Comparison of ENCODE assay signal across 8 cellular contexts in the genomic region with DNA sequence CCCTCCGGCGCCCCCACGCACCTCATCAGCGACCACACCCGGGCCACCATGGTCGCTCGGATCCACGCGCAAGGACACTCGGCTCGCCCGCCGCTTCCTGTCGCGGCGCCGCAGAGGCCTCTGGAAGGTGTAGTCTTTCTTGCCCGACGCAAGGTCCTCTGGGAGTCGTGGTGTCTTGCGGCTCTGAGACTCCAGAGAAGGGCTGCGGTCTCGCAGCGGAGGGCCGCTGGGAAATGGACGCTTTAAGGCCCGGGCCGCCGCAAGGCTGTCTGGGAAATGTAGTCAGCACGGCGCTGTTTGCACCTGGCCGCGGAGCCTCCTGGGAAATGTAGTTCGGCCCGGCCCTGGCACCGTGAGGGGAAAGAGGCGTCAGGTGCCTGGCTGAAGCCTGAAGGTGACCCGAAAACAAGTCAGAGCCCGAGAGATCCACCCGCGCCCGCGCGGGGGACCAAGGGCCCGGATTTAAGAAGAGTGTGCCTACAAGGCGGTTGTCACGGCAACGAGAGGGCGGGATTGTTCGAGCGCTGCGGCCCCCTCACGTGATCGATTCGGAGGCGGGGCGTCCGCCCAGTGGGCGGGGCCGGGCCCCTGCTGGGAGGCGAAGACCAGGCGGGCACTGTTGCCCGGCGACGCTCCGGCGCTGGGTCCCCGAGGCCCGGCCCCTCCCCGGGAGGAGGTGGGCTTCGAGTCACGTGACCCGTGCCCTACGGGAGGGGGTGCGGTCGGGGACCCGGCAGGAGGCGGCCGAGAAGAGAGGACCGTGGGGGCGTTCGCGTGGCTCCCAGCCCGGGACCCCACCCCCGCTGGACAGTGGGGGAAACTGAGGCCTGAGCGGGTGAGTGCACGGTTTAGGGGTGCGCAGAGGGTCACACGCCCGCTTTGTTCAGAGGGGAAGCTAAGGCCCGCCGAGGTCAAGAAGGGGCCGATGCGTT. TPM values are rescaled to one million over a fixed set of nuclear protein-coding genes. Genes with fewer than 3 reads are reported as not detected.
A peak's percentile ranks its signal among the peaks of the same experiment; 100 is the strongest.
DNase-seq lines count a peak whose midpoint lies in the region; ATAC-seq, FAIRE-seq and TF ChIP-seq lines count a peak whose summit lies in the region.

A gene with protein sequence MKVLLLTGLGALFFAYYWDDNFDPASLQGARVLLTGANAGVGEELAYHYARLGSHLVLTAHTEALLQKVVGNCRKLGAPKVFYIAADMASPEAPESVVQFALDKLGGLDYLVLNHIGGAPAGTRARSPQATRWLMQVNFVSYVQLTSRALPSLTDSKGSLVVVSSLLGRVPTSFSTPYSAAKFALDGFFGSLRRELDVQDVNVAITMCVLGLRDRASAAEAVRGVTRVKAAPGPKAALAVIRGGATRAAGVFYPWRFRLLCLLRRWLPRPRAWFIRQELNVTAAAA (plus strand): TSS at position 591 of the 932 bp plus-strand sequence. CDS start 3,806 bp downstream, outside the sequence.
Gene MICOS13 (minus strand): TSS at position 80 of the 932 bp plus-strand sequence. CDS start 30 bp downstream, at position 50.

- H3K27me3 ChIP-seq in astrocyte (ENCODE audit: insufficient read depth, low read length) = no peaks in the 10 kb centered on the region
- no peaks in the 10 kb centered on the region for H3K27me3 ChIP-seq in rectal smooth muscle tissue (ENCODE audit: control insufficient read depth, insufficient read depth, low read length)
- H3K27me3 ChIP-seq in aorta (ENCODE audit: control insufficient read depth in 1 of 2, insufficient read depth in 2 of 2, low read length in 1 of 2) = no peaks in the 10 kb centered on the region

- H2AFZ ChIP-seq in astrocyte (ENCODE audit: low read depth, low read length) = peak within 1 kb of the TSS; percentile 78

- peak; percentile 88 for ATAC-seq in GM18498 (IDR thresholded peaks at IDR 0.05; ENCODE audit: unreplicated experiment)
- ATAC-seq in HG02938 (IDR thresholded peaks at IDR 0.05; ENCODE audit: unreplicated experiment) = peak; percentile 86
- ATAC-seq in aorta (ENCODE audit: low FRiP score) = peak; percentile 98

- H3K9ac ChIP-seq in astrocyte (ENCODE audit: low read length) = peak within 1 kb of the TSS; percentile 95
- H3K9ac ChIP-seq in rectal smooth muscle tissue (ENCODE audit: low read length) = peak within 1 kb of the TSS; percentile 96

- 1% methylated on average over 88 to 94 of the region's 94 CpGs for WGBS in aorta, 2 donors

- H3K4me1 Mint-ChIP-seq in T-helper 2 cell treated with Interferon-gamma antibody and Interleukin-4, amounts not matched to agents 5 μg/mL and 100 μg/mL, for 36 hours (ENCODE audit: low read depth) = peaks cover 16% of the 10 kb centered on the region
- peaks cover 4% of the 10 kb centered on the region for H3K4me1 Mint-ChIP-seq in astrocyte (ENCODE audit: low read depth, unreplicated experiment)

- H3K27ac ChIP-seq in astrocyte (ENCODE audit: low read depth, low read length) = peak within 1 kb of the TSS; percentile 75
- peak within 1 kb of the TSS; percentile 89 for H3K27ac ChIP-seq in rectal smooth muscle tissue (ENCODE audit: low read depth, low read length)
- peak within 1 kb of the TSS in 1 of 2 donors; percentile 60 for H3K27ac ChIP-seq in aorta (ENCODE audit: low read depth in 1 of 2, low read length in 2 of 2)

- H3K9me3 ChIP-seq in astrocyte (ENCODE audit: insufficient read depth, low read depth, low read length) (no peaks in the 10 kb centered on the region), aorta (ENCODE audit: control insufficient read depth, low read length) (no peaks in the 10 kb centered on the region)

- intact Hi-C loops in aorta (cut with DNase I) = loop anchor here in 1 of 2 donors (5.0 kb wide), 2 partner anchors 58 to 1062 kb away; partner anchors contain the start of genes SAFB and SAFB2

- TF ChIP-seq CTCF in astrocyte (IDR thresholded peaks at IDR 0.05; ENCODE audit: insufficient read depth, low read depth, low read length) = no peak

- peaks cover 12% of the 10 kb centered on the region for H3K79me2 ChIP-seq in astrocyte (ENCODE audit: insufficient read depth, low read length)

- H3K36me3 ChIP-seq in astrocyte (ENCODE audit: insufficient read depth, low read length) (no peaks in the 10 kb centered on the region), rectal smooth muscle tissue (ENCODE audit: control insufficient read depth, insufficient read depth, low read length) (no peaks in the 10 kb centered on the region), aorta (ENCODE audit: control insufficient read depth in 1 of 2, insufficient read depth in 2 of 2, low read length in 1 of 2) (no peaks in the 10 kb centered on the region)

- H3K4me1 ChIP-seq in astrocyte (ENCODE audit: insufficient read depth, low read length) (no peaks in the 10 kb centered on the region), rectal smooth muscle tissue (ENCODE audit: control insufficient read depth, insufficient read depth, low read length) (peaks cover 8% of the 10 kb centered on the region), aorta (ENCODE audit: control insufficient read depth in 1 of 2, insufficient read depth in 2 of 2, low read length in 2 of 2) (no peaks in the 10 kb centered on the region)

- no peaks in the 10 kb centered on the region for H3K36me3 Mint-ChIP-seq in T-helper 2 cell treated with Interferon-gamma antibody and Interleukin-4, amounts not matched to agents 5 μg/mL and 100 μg/mL, for 36 hours (ENCODE audit: low read depth)
- H3K36me3 Mint-ChIP-seq in astrocyte (ENCODE audit: low read depth, unreplicated experiment) = peaks cover 5% of the 10 kb centered on the region

- peak within 1 kb of the TSS; percentile 90 for H3K27ac Mint-ChIP-seq in T-helper 2 cell treated with Interferon-gamma antibody and Interleukin-4, amounts not matched to agents 5 μg/mL and 100 μg/mL, for 36 hours
- H3K27ac Mint-ChIP-seq in astrocyte (ENCODE audit: unreplicated experiment) = peak within 1 kb of the TSS; percentile 98

- peak; percentile 76 for FAIRE-seq in astrocyte (lab: Jason Lieb, UNC)

- H3K4me3 ChIP-seq in astrocyte (ENCODE audit: insufficient read depth, low read depth, low read length) = peak within 1 kb of the TSS; percentile 96
- peak within 1 kb of the TSS; percentile 98 for H3K4me3 ChIP-seq in rectal smooth muscle tissue (ENCODE audit: low read length)
- H3K4me3 ChIP-seq in aorta (ENCODE audit: low read length in 2 of 2) = peak within 1 kb of the TSS; percentile 61 to 64

- peak within 1 kb of the TSS; percentile 98 for H3K4me3 Mint-ChIP-seq in T-helper 2 cell treated with Interferon-gamma antibody and Interleukin-4, amounts not matched to agents 5 μg/mL and 100 μg/mL, for 36 hours
- H3K4me3 Mint-ChIP-seq in astrocyte (ENCODE audit: unreplicated experiment) = peak within 1 kb of the TSS; percentile 97

- peaks cover 5% of the 10 kb centered on the region for H3K27me3 Mint-ChIP-seq in T-helper 2 cell treated with Interferon-gamma antibody and Interleukin-4, amounts not matched to agents 5 μg/mL and 100 μg/mL, for 36 hours (ENCODE audit: low read depth)
- no peaks in the 10 kb centered on the region for H3K27me3 Mint-ChIP-seq in astrocyte (ENCODE audit: low read depth, unreplicated experiment)

- H3K9me3 Mint-ChIP-seq in T-helper 2 cell treated with Interferon-gamma antibody and Interleukin-4, amounts not matched to agents 5 μg/mL and 100 μg/mL, for 36 hours = no peaks in the 10 kb centered on the region
- no peaks in the 10 kb centered on the region for H3K9me3 Mint-ChIP-seq in astrocyte (ENCODE audit: unreplicated experiment)

- DNase-seq in NCI-H187 (lab: John Stamatoyannopoulos, UW) (peak; percentile 89), astrocyte (ENCODE audit: low read depth) (peak; percentile 95), hepatic stellate cell (ENCODE audit: low spot score) (peak; percentile 99), aorta (peak; percentile 99)
- peak; percentile 98 for DNase-seq in T-helper 2 cell treated with Interferon-gamma antibody and Interleukin-4, amounts not matched to agents 5 μg/mL and 100 μg/mL, for 36 hours (ENCODE audit: low spot score)

- peaks cover 6% of the 10 kb centered on the region for H4K20me1 ChIP-seq in astrocyte (ENCODE audit: insufficient read depth, low read length)

- H3K4me2 ChIP-seq in astrocyte (ENCODE audit: low read length) = peak within 1 kb of the TSS; percentile 95

RNA-seq across cellular contexts. Expression of the first gene that starts in this region (rescaled TPM):
- 8.4 and 9.8 TPM in 2 replicates for total RNA-seq in astrocyte
- total RNA-seq in aorta = 1 to 10 TPM; 3.9 to 5.7 TPM
- polyA plus RNA-seq in aorta = 10 to 100 TPM in 1 of 2 donors, 1 to 10 TPM in 1; 8.5 to 12.0 TPM

RNA-seq across cellular contexts. Expression of gene MICOS13, which starts in this region (rescaled TPM):
- total RNA-seq in astrocyte (48.0 and 49.3 TPM in 2 replicates), aorta (10 to 100 TPM; 35.4 to 39.0 TPM)
- 100 to 1,000 TPM; 100 to 103 TPM for polyA plus RNA-seq in aorta
